ENCODE assay signal across 1 cellular context in genomic region chr10:11025978-11026377, GRCh38.
TF ChIP-seq lines count a peak whose summit lies in the region.

No MANE protein-coding gene starts in this region.

TF ChIP-seq in GM23338, 12 proteins besides CTCF, POLR2A, EP300 and RAD21 (continued from another document):
- no peak for TF ChIP-seq ETS1 (IDR thresholded peaks at IDR 0.05)
- no peak for TF ChIP-seq ZNF462 (CRISPR knock-in tag; IDR thresholded peaks at IDR 0.05)
- TF ChIP-seq REST (IDR thresholded peaks at IDR 0.05; ENCODE audit: unreplicated experiment), result no peak
